In genomic region chr6:123527406-123527805, GRCh38 we compare ENCODE assay signal across 16 cellular contexts.
"Had no signal": no experiment of that assay in that cellular context is flagged by ENCODE, and none has a peak within 500 bp of the region (broad histone marks: within the 10 kb centered on the region; RNA-seq: fewer than 3 reads in every experiment).

No MANE protein-coding gene starts in this region.

- H3K4me3 ChIP-seq: adrenal gland, gastroesophageal sphincter, heart right ventricle, lung, sigmoid colon, thyroid gland had no signal

- H3K27ac ChIP-seq: adrenal gland, gastroesophageal sphincter, sigmoid colon, thyroid gland had no signal

- H3K9me3 ChIP-seq: adrenal gland, gastroesophageal sphincter, sigmoid colon, thyroid gland had no signal

- H3K36me3 ChIP-seq: adrenal gland, gastroesophageal sphincter, sigmoid colon, thyroid gland had no signal

- DNase-seq: activated CD4-positive, alpha-beta T cell treated with anti-CD3 and anti-CD28 coated beads for 4 hours; activated CD8-positive, alpha-beta T cell treated with anti-CD3 and anti-CD28 coated beads for 36 hours; activated effector memory CD4-positive, alpha-beta T cell treated with Interleukin-2 at 50 U/mL for 16 hours; activated T-cell treated with anti-CD3 and anti-CD28 coated beads, Interleukin-2, amount 50 U/mL, for 4 hours; adrenal gland; effector memory CD4-positive, alpha-beta T cell; heart right ventricle; left cardiac atrium; nephron progenitor cell; occipital lobe; sigmoid colon; thyroid gland had no signal

- ATAC-seq: activated CD8-positive, alpha-beta T cell treated with anti-CD3 and anti-CD28 coated beads for 36 hours; activated T-cell treated with anti-CD3 and anti-CD28 coated beads, Interleukin-2, amount 50 U/mL, for 4 hours; gastroesophageal sphincter; heart right ventricle; left cardiac atrium; stimulated activated memory B cell treated with anti-CD40 and anti-IgM and Interleukin-4, amounts not matched to agents 10 μg/mL and 1 μg/mL and 100 μg/mL, for 72 hours; WTC11 had no signal

- H3K27me3 ChIP-seq: adrenal gland, gastroesophageal sphincter, heart right ventricle, sigmoid colon, thyroid gland had no signal

- H3K4me1 ChIP-seq: gastroesophageal sphincter, sigmoid colon had no signal
